In genomic region chr6:159772196-159772595, GRCh38 we compare ENCODE assay signal across 7 cellular contexts. TPM values are rescaled to one million over a fixed set of nuclear protein-coding genes. Genes with fewer than 3 reads are reported as not detected.
"Had no signal": no experiment of that assay in that cellular context is flagged by ENCODE, and none has a peak within 500 bp of the region (broad histone marks: within the 10 kb centered on the region; RNA-seq: fewer than 3 reads in every experiment).

No MANE protein-coding gene starts in this region.

- H3K4me3 ChIP-seq: GM23338, K562 had no signal

- ATAC-seq: GM23338, K562 had no signal

- DNase-seq: H9, HCEC 1CT, IMR-90, KG1 had no signal

RNA-seq across cellular contexts. Expression of gene PNLDC1, which starts 27.9 kb away (rescaled TPM):
- total RNA-seq: GM23338, H9, HT-29, IMR-90, K562 had no signal
